8 cellular contexts compared by ENCODE assay signal in genomic region chr17:63848834-63849689, GRCh38. TPM values are rescaled to one million over a fixed set of nuclear protein-coding genes. Genes with fewer than 3 reads are reported as not detected.
DNase-seq lines count a peak whose midpoint lies in the region; TF ChIP-seq lines count a peak whose summit lies in the region.

No MANE protein-coding gene starts in this region.

- no peaks in the 10 kb centered on the region for H3K9me3 Mint-ChIP-seq in endothelial cell (ENCODE audit: unreplicated experiment)

- H3K36me3 ChIP-seq in HEK293 (ENCODE audit: control insufficient read depth in 2 of 2, insufficient read depth in 1 of 2, low read length in 2 of 2): no peaks in the 10 kb centered on the region

- H3K4me3 Mint-ChIP-seq in endothelial cell (ENCODE audit: unreplicated experiment): peak overlapping the region; percentile 75

- DNase-seq in GF-D8 (lab: John Stamatoyannopoulos, UW) (peak; percentile 83), NCI-H460 (ENCODE audit: extremely low read depth, low read depth) (peak; percentile 91), endothelial cell (ENCODE audit: low spot score) (peak; percentile 89), mesenteric fat pad (ENCODE audit: low spot score) (peak; percentile 98), NCI-H2227 (lab: John Stamatoyannopoulos, UW; ENCODE audit: unreplicated experiment) (no peak)
- peak; percentile 89 for DNase-seq in activated CD8-positive, alpha-beta memory T cell treated with anti-CD3 and anti-CD28 coated beads, Interleukin-2, amount 50 U/mL, for 24 hours (ENCODE audit: extremely low read depth)
- DNase-seq in stimulated activated CD8-positive, alpha-beta memory T cell treated with anti-CD3 and anti-CD28 coated beads, Interleukin-15, amount 100 ng/mL, for 24 hours (ENCODE audit: low read depth): peak; percentile 93

- peak; percentile 24; the same call in 1 of the 2 replicates for TF ChIP-seq CTCF in HEK293 (tag by site-specific recombination; IDR thresholded peaks at IDR 0.05)
- peak; percentile 49 for TF ChIP-seq CTCF in endothelial cell (IDR thresholded peaks at IDR 0.05; ENCODE audit: unreplicated experiment)

- no peaks in the 10 kb centered on the region for H3K9me3 ChIP-seq in HEK293 (ENCODE audit: control insufficient read depth, insufficient read depth, low read depth, low read length)

- H3K4me3 ChIP-seq in HEK293 (ENCODE audit: low read depth, low read length): peak overlapping the region; percentile 1

- peaks cover 9% of the 10 kb centered on the region for H3K27me3 Mint-ChIP-seq in endothelial cell (ENCODE audit: unreplicated experiment)

- no peaks in the 10 kb centered on the region for H3K4me1 ChIP-seq in HEK293 (ENCODE audit: control insufficient read depth, insufficient read depth, low read length)

- H3K36me3 Mint-ChIP-seq in endothelial cell (ENCODE audit: low read depth, unreplicated experiment): peaks cover 5% of the 10 kb centered on the region

- peaks cover 8% of the 10 kb centered on the region for H3K4me1 Mint-ChIP-seq in endothelial cell (ENCODE audit: unreplicated experiment)

- CTCF ChIA-PET in HEK293 (lab: Yijun Ruan, JAX): interaction anchor here (0.6 to 9.5 kb wide), 19 partner anchors 11 to 1300 kb away, joined by 3 to 62 read pairs (median 4); partner anchors contain the start of gene GH2

- peak overlapping the region; percentile 92 for H3K27ac Mint-ChIP-seq in endothelial cell (ENCODE audit: unreplicated experiment)

- H3K27ac ChIP-seq in HEK293 (ENCODE audit: extremely low read depth, low read depth, low read length): peak overlapping the region; percentile 56; the same call in 1 of the 2 replicates

- POLR2A ChIA-PET in HEK293 (lab: Yijun Ruan, JAX): interaction anchor here (0.9 to 1.9 kb wide), 4 partner anchors 10 to 75 kb away, joined by 3 to 6 read pairs (median 4); partner anchors contain the start of genes CCDC47, DDX42 and PSMC5

TF ChIP-seq in HEK293, 187 proteins besides CTCF, POLR2A, EP300 and RAD21 (continues in another document):
- no peak for TF ChIP-seq ZNF19 (tag by site-specific recombination; IDR thresholded peaks at IDR 0.05; ENCODE audit: low read depth)
- peak; percentile 36; the same call in 1 of the 2 replicates for TF ChIP-seq SP3 (tag by site-specific recombination; IDR thresholded peaks at IDR 0.05)
- TF ChIP-seq ZXDB (tag by site-specific recombination; IDR thresholded peaks at IDR 0.05): peak; percentile 56; the same call in 1 of the 2 replicates
- no peak for TF ChIP-seq ZNF707 (tag by site-specific recombination; IDR thresholded peaks at IDR 0.05)
- 0 out of 2 replicates have a peak, but pooled peaks have one; percentile 25 for TF ChIP-seq ZNF174 (tag by site-specific recombination; IDR thresholded peaks at IDR 0.05)
- peak; percentile 17 for TF ChIP-seq ZBTB26 (tag by site-specific recombination; optimal IDR thresholded peaks at IDR 0.05)
- TF ChIP-seq ZNF518A (tag by site-specific recombination; conservative IDR thresholded peaks at IDR 0.05; ENCODE audit: low read depth): 0 out of 2 replicates have a peak, but pooled peaks have one; percentile 21
- peak; percentile 89 for TF ChIP-seq SETDB1 (IDR thresholded peaks at IDR 0.05; ENCODE audit: insufficient read length, low read length)
- no peak for TF ChIP-seq ZNF623 (tag by site-specific recombination; IDR thresholded peaks at IDR 0.05)
- no peak for TF ChIP-seq ZNF18 (tag by site-specific recombination; IDR thresholded peaks at IDR 0.05)
- peak; percentile 62 for TF ChIP-seq SP7 (tag by site-specific recombination; IDR thresholded peaks at IDR 0.05)
- TF ChIP-seq ZNF426 (tag by site-specific recombination; IDR thresholded peaks at IDR 0.05): no peak
- peak; percentile 48; the same call in 1 of the 2 replicates for TF ChIP-seq ZBTB48 (tag by site-specific recombination; IDR thresholded peaks at IDR 0.05)
- TF ChIP-seq ZSCAN16 (tag by site-specific recombination; IDR thresholded peaks at IDR 0.05): no peak
- no peak for TF ChIP-seq MEIS1 (CRISPR knock-in tag; IDR thresholded peaks at IDR 0.05; ENCODE audit: borderline replicate concordance)

RNA-seq across cellular contexts. Expression of gene SMARCD2, which starts 6.6 kb away (rescaled TPM):
- 73.6 and 75.5 TPM in 2 replicates for total RNA-seq in NCI-H460 (2014; rRNA removed; shearing (Covaris generic))
- 107 and 153 TPM in 2 replicates for polyA plus RNA-seq in NCI-H460 (2014; cell fraction: nucleus; rRNA removed)
- 57.3 TPM for total RNA-seq in endothelial cell (ENCODE audit: unreplicated experiment)
- 57.4 TPM for total RNA-seq in mesenteric fat pad

RNA-seq across cellular contexts. Expression of gene FTSJ3, which starts 21.6 kb away (rescaled TPM):
- total RNA-seq in NCI-H460 (2014; rRNA removed; shearing (Covaris generic)): 27.9 and 35.0 TPM in 2 replicates
- polyA plus RNA-seq in NCI-H460 (2014; cell fraction: nucleus; rRNA removed): 38.2 and 41.4 TPM in 2 replicates
- total RNA-seq in endothelial cell (ENCODE audit: unreplicated experiment): 48.6 TPM
- total RNA-seq in mesenteric fat pad: 28.8 TPM

RNA-seq across cellular contexts. Expression of gene PSMC5, which starts 21.8 kb away (rescaled TPM):
- total RNA-seq in NCI-H460 (2014; rRNA removed; shearing (Covaris generic)): 52.7 and 66.3 TPM in 2 replicates
- 34.9 and 54.9 TPM in 2 replicates for polyA plus RNA-seq in NCI-H460 (2014; cell fraction: nucleus; rRNA removed)
- total RNA-seq in endothelial cell (ENCODE audit: unreplicated experiment) (124 TPM), mesenteric fat pad (115 TPM)

RNA-seq across cellular contexts. Expression of gene CSH2, which starts 24.4 kb away (rescaled TPM):
- total RNA-seq in NCI-H460 (2014; rRNA removed; shearing (Covaris generic)): not detected in 2 replicates
- not detected in 2 replicates for polyA plus RNA-seq in NCI-H460 (2014; cell fraction: nucleus; rRNA removed)
- total RNA-seq in endothelial cell (ENCODE audit: unreplicated experiment): not detected
- not detected for total RNA-seq in mesenteric fat pad

RNA-seq across cellular contexts. Expression of gene GH2, which starts 32.7 kb away (rescaled TPM):
- not detected in 2 replicates for total RNA-seq in NCI-H460 (2014; rRNA removed; shearing (Covaris generic))
- polyA plus RNA-seq in NCI-H460 (2014; cell fraction: nucleus; rRNA removed): not detected in 2 replicates
- total RNA-seq in endothelial cell (ENCODE audit: unreplicated experiment) (not detected), mesenteric fat pad (not detected)
